Comparison of ENCODE assay signal across 20 cellular contexts in genomic region chrX:110006161-110006560, GRCh38.
"Had no signal": no experiment of that assay in that cellular context is flagged by ENCODE, and none has a peak within 500 bp of the region (broad histone marks: within the 10 kb centered on the region; RNA-seq: fewer than 3 reads in every experiment).

No MANE protein-coding gene starts in this region.

- H3K4me1 ChIP-seq: prostate gland, testis had no signal

- H3K27me3 ChIP-seq: cardiac muscle cell, right lobe of liver, testis had no signal

- H3K27ac ChIP-seq: cardiac muscle cell, prostate gland, right lobe of liver, testis had no signal

- H3K9me3 ChIP-seq: adrenal gland, prostate gland, right lobe of liver, testis had no signal

- H3K4me3 Mint-ChIP-seq: activated naive CD4-positive, alpha-beta T cell treated with anti-CD3 and anti-CD28 coated beads, Interleukin-2, amount 50 U/mL, for 24 hours; activated T-cell treated with anti-CD3 and anti-CD28 coated beads, Interleukin-2, amount 50 U/mL, for 4 hours; mesothelial cell of epicardium had no signal

- ATAC-seq: activated T-cell treated with anti-CD3 and anti-CD28 coated beads, Interleukin-2, amount 50 U/mL, for 4 hours; effector memory CD8-positive, alpha-beta T cell; right lobe of liver; SK-N-SH treated with all-trans-retinoic acid at 6 μM for 48 hours had no signal

- H3K27me3 Mint-ChIP-seq: activated naive CD4-positive, alpha-beta T cell treated with anti-CD3 and anti-CD28 coated beads, Interleukin-2, amount 50 U/mL, for 24 hours; effector memory CD8-positive, alpha-beta T cell had no signal

- H3K36me3 ChIP-seq: adrenal gland, cardiac muscle cell, prostate gland, right lobe of liver had no signal

- H3K27ac Mint-ChIP-seq: activated naive CD4-positive, alpha-beta T cell treated with anti-CD3 and anti-CD28 coated beads, Interleukin-2, amount 50 U/mL, for 24 hours; mesothelial cell of epicardium had no signal

- DNase-seq: activated CD4-positive, alpha-beta T cell treated with anti-CD3 and anti-CD28 coated beads, Interleukin-2, amount 50 U/mL, for 1 hour; activated CD4-positive, CD25-positive, alpha-beta regulatory T cell treated with anti-CD3 and anti-CD28 coated beads, Interleukin-2, amount 50 U/mL, for 72 hours; activated CD8-positive, alpha-beta memory T cell treated with anti-CD3 and anti-CD28 coated beads, Interleukin-2, amount 50 U/mL, for 4 hours; activated effector memory CD4-positive, alpha-beta T cell treated with Interleukin-2 at 50 U/mL for 16 hours; activated T-cell treated with anti-CD3 and anti-CD28 coated beads, Interleukin-2, amount 50 U/mL, for 4 hours; adrenal gland; dermis blood vessel endothelial cell; effector memory CD8-positive, alpha-beta T cell; hypothalamus; islet precursor cell; right lobe of liver; stimulated activated CD4-positive, alpha-beta T cell treated with anti-CD3 and anti-CD28 coated beads, Interleukin-4, amount 100 ng/mL, for 1 hour; T-helper 1 cell; testis had no signal

- H3K9me3 Mint-ChIP-seq: activated naive CD4-positive, alpha-beta T cell treated with anti-CD3 and anti-CD28 coated beads, Interleukin-2, amount 50 U/mL, for 24 hours; activated T-cell treated with anti-CD3 and anti-CD28 coated beads, Interleukin-2, amount 50 U/mL, for 4 hours; effector memory CD8-positive, alpha-beta T cell; mesothelial cell of epicardium had no signal

- H3K4me3 ChIP-seq: adrenal gland, cardiac muscle cell, prostate gland, right lobe of liver, smooth muscle cell, testis had no signal
